In genomic region chr3:150763841-150764483, GRCh38 we compare ENCODE assay signal across 8 cellular contexts. TPM values are rescaled to one million over a fixed set of nuclear protein-coding genes. Genes with fewer than 3 reads are reported as not detected.
DNase-seq lines count a peak whose midpoint lies in the region; ATAC-seq and TF ChIP-seq lines count a peak whose summit lies in the region.

No MANE protein-coding gene starts in this region.

- peaks cover 28% of the 10 kb centered on the region for H4K20me1 ChIP-seq in OCI-LY3 (ENCODE audit: insufficient read depth, low read length)

- H3K27ac ChIP-seq in OCI-LY3 (ENCODE audit: low read length) = peak overlapping the region; percentile 89
- H3K27ac ChIP-seq in adipose tissue (ENCODE audit: low read depth, low read length) = peak overlapping the region; percentile 30

- H2AFZ ChIP-seq in OCI-LY3 (ENCODE audit: low read depth, low read length) = peak overlapping the region; percentile 87

- peaks cover 59% of the 10 kb centered on the region for H3K4me1 ChIP-seq in OCI-LY3 (ENCODE audit: low read length)

- H3K4me3 ChIP-seq in OCI-LY3 (ENCODE audit: low read length) = peak overlapping the region; percentile 95

- WGBS in adipose tissue, 3 donors = 4 to 5% (median 5%) methylated on average over 27 of the region's 27 CpGs

- peaks cover 16% of the 10 kb centered on the region for H3K27me3 ChIP-seq in OCI-LY3 (ENCODE audit: low read depth, low read length)

- H3K79me2 ChIP-seq in OCI-LY3 (ENCODE audit: low read length) = peaks cover 42% of the 10 kb centered on the region

- TF ChIP-seq CTCF in OCI-LY3 (IDR thresholded peaks at IDR 0.05; ENCODE audit: low read depth, low read length) = peak; percentile 65
- TF ChIP-seq CTCF in omental fat pad (IDR thresholded peaks at IDR 0.05) = no peak

- H3K4me2 ChIP-seq in OCI-LY3 (ENCODE audit: low read length) = peak overlapping the region; percentile 75

- peak overlapping the region; percentile 96 for H3K9ac ChIP-seq in OCI-LY3 (ENCODE audit: low read length)

- intact Hi-C loops in Right ventricle myocardium superior (cut with DNase I) = loop anchor here (5.0 kb wide), 1 partner anchor 37 kb away; no protein-coding TSS in a partner anchor

- peaks cover 9% of the 10 kb centered on the region for H3K36me3 ChIP-seq in OCI-LY3 (replicated peaks; ENCODE audit: low read depth, low read length)

- peak; percentile 23 for ATAC-seq in GM18907 (IDR thresholded peaks at IDR 0.05; ENCODE audit: unreplicated experiment)
- ATAC-seq in HG03442 (IDR thresholded peaks at IDR 0.05; ENCODE audit: unreplicated experiment) = peak; percentile 9
- peak; percentile 78 for ATAC-seq in Right ventricle myocardium superior (ENCODE audit: poor library complexity)
- peak; percentile 50 for ATAC-seq in omental fat pad (ENCODE audit: low FRiP score)
- ATAC-seq in GM21360 (IDR thresholded peaks at IDR 0.05; ENCODE audit: unreplicated experiment) = no peak

- DNase-seq in CD1c-positive myeloid dendritic cell (ENCODE audit: extremely low spot score) (peak; percentile 67), Right ventricle myocardium superior (peak; percentile 84), omental fat pad (ENCODE audit: low spot score) (peak; percentile 35)

- H3K9me3 ChIP-seq in OCI-LY3 (ENCODE audit: insufficient read depth, low read length) = no peaks in the 10 kb centered on the region

RNA-seq across cellular contexts. Expression of gene SIAH2, which starts 1.0 kb away (rescaled TPM):
- polyA plus RNA-seq in adipose tissue = 10 to 100 TPM; 11.2 to 26.2 (median 12.0) TPM
- total RNA-seq in Right ventricle myocardium superior = 18.2 TPM
- 10 to 100 TPM; 30.6 to 45.3 (median 32.1) TPM for total RNA-seq in omental fat pad
